9 cellular contexts compared by ENCODE assay signal in genomic region chr1:204578867-204579664, GRCh38.
DNase-seq lines count a peak whose midpoint lies in the region; ATAC-seq and FAIRE-seq lines count a peak whose summit lies in the region.
"Had no signal": no experiment of that assay in that cellular context is flagged by ENCODE, and none has a peak within 500 bp of the region (broad histone marks: within the 10 kb centered on the region; RNA-seq: fewer than 3 reads in every experiment).

No MANE protein-coding gene starts in this region.

- CTCF ChIA-PET in activated naive CD4-positive, alpha-beta T cell treated with anti-CD3 and anti-CD28 coated beads for 36 hours (lab: Charles Lee), result interaction anchor here (0.6 to 4.9 kb wide), 8 partner anchors 13 to 676 kb away, joined by 3 to 34 read pairs (median 5); no protein-coding TSS in a partner anchor

- DNase-seq in DMS 273 (lab: John Stamatoyannopoulos, UW; ENCODE audit: unreplicated experiment), result peak; percentile 55
- DNase-seq in DMS 273 treated with DMSO at 0.1 percent for 48 hours (lab: John Stamatoyannopoulos, UW), result no peak
- peak; percentile 57 for DNase-seq in Karpas-422
- DNase-seq in activated naive CD4-positive, alpha-beta T cell treated with anti-CD3 and anti-CD28 coated beads for 36 hours, result peak; percentile 71
- DNase-seq in medulla oblongata (ENCODE audit: extremely low spot score), result peak; percentile 21
- DNase-seq in NCI-H2196 treated with DMSO at 0.1 percent for 48 hours (lab: John Stamatoyannopoulos, UW; ENCODE audit: unreplicated experiment), result no peak
- DNase-seq in frontal cortex (ENCODE audit: low spot score in 2 of 2), result no peak

- no peaks in the 10 kb centered on the region for H3K79me2 ChIP-seq in Karpas-422 (ENCODE audit: low read length)

- H3K4me3 Mint-ChIP-seq in activated naive CD4-positive, alpha-beta T cell treated with anti-CD3 and anti-CD28 coated beads for 36 hours, result peak overlapping the region; percentile 70

- peak overlapping the region; percentile 49 for H3K9ac ChIP-seq in Karpas-422 (ENCODE audit: low read length)

- H3K36me3 ChIP-seq in Karpas-422 (ENCODE audit: insufficient read depth, low read length), result no peaks in the 10 kb centered on the region

- peaks cover 19% of the 10 kb centered on the region for H3K4me1 ChIP-seq in Karpas-422 (ENCODE audit: low read length)

- no peak overlapping the region for H2AFZ ChIP-seq in Karpas-422 (ENCODE audit: low read length)

- H3K4me2 ChIP-seq in Karpas-422 (ENCODE audit: low read depth, low read length, poor library complexity, severe bottlenecking), result peak overlapping the region; percentile 58

- peaks cover 7% of the 10 kb centered on the region for H3K36me3 Mint-ChIP-seq in activated naive CD4-positive, alpha-beta T cell treated with anti-CD3 and anti-CD28 coated beads for 36 hours (ENCODE audit: low read depth)

- H3K27me3 ChIP-seq in Karpas-422 (ENCODE audit: low read length), result no peaks in the 10 kb centered on the region

- peak overlapping the region; percentile 43 for H3K27ac ChIP-seq in Karpas-422 (ENCODE audit: low read length)
- H3K27ac ChIP-seq: 22Rv1 had no signal

- H3K9me3 ChIP-seq in Karpas-422 (ENCODE audit: low read length), result no peaks in the 10 kb centered on the region

- peak overlapping the region; percentile 87 for H3K27ac Mint-ChIP-seq in activated naive CD4-positive, alpha-beta T cell treated with anti-CD3 and anti-CD28 coated beads for 36 hours

- H3K4me1 Mint-ChIP-seq in activated naive CD4-positive, alpha-beta T cell treated with anti-CD3 and anti-CD28 coated beads for 36 hours (ENCODE audit: low read depth), result peaks cover 26% of the 10 kb centered on the region

- H3K4me3 ChIP-seq in Karpas-422 (ENCODE audit: low read length), result peak overlapping the region; percentile 6; the same call in 1 of the 2 replicates

- FAIRE-seq in frontal cortex (lab: Jason Lieb, UNC), result no peak

- no peaks in the 10 kb centered on the region for H4K20me1 ChIP-seq in Karpas-422 (ENCODE audit: insufficient read depth, low read depth, low read length)

- ATAC-seq in GM21515 (IDR thresholded peaks at IDR 0.05; ENCODE audit: unreplicated experiment), result peak; percentile 75

- intact Hi-C loops in activated naive CD4-positive, alpha-beta T cell treated with anti-CD3 and anti-CD28 coated beads for 36 hours (cut with micrococcal nuclease), result no loop called here

- no peaks in the 10 kb centered on the region for H3K27me3 Mint-ChIP-seq in activated naive CD4-positive, alpha-beta T cell treated with anti-CD3 and anti-CD28 coated beads for 36 hours (ENCODE audit: low read depth)

- H3K9me3 Mint-ChIP-seq in activated naive CD4-positive, alpha-beta T cell treated with anti-CD3 and anti-CD28 coated beads for 36 hours, result no peaks in the 10 kb centered on the region

- H3K9me2 ChIP-seq in Karpas-422 (replicated peaks; ENCODE audit: insufficient read depth, low read length), result no peaks in the 10 kb centered on the region

Comparison
In these comparisons a context has a peak if more than half of its experiments do, and no peak if none do; other contexts are left out.
1. DNase-seq: peak in DMS 273 (single experiment), Karpas-422 (single experiment), activated naive CD4-positive, alpha-beta T cell treated with anti-CD3 and anti-CD28 coated beads for 36 hours (single experiment) and medulla oblongata (single experiment); none in DMS 273 treated with DMSO at 0.1 percent for 48 hours (single experiment), NCI-H2196 treated with DMSO at 0.1 percent for 48 hours (single experiment) and frontal cortex (0 of 2).